ENCODE assay signal across 12 cellular contexts in the genomic region with DNA sequence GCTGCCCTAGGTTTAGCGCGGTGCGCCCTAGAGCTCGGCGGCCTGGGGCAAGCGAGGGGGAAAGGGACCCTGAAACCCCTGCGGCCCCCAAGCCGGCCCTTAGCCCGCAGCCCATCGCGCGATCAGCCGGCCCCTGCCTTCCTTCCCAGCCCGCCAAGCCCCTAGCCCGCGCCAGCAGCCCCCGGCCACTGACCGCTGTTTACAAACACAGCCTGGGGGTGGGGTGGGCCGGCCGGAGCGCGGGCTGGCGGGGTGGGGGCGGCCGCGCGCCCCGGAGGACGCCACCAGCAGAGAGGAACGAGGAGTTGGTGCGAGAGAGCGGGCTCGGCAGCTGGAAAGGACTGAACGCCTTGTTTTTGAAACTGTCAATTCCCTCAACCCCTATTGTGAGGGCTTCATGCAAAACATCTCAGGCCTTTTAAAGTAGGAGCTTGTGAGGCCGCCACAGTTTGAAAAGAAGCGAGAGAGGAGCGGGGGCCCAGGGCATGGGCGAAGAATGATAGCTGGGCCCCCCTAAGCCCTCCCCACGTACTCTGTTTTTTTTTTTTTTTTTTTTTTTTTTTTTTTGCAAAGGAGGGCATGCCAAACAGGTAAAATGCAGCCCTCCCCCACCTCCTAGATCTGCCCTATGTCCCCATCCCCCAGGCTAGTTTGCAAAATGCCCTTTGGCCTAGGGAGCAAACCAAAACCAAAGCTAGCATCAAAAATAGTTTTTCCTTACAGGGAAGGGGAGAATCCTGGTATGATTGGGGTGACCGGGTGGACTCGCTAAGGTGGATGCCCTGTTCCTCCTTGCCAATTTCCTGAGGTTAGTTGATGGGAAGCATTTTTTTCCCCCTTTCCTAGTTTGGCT. TPM values are rescaled to one million over a fixed set of nuclear protein-coding genes. Genes with fewer than 3 reads are reported as not detected.
DNase-seq lines count a peak whose midpoint lies in the region; ATAC-seq, FAIRE-seq and TF ChIP-seq lines count a peak whose summit lies in the region.
"Had no signal": no experiment of that assay in that cellular context is flagged by ENCODE, and none has a peak within 500 bp of the region (broad histone marks: within the 10 kb centered on the region; RNA-seq: fewer than 3 reads in every experiment).

No MANE protein-coding gene starts in this region.

- no peak overlapping the region for H2BK20ac ChIP-seq in H1 (ENCODE audit: low read length)

- no peak overlapping the region for H3K14ac ChIP-seq in H1 (ENCODE audit: insufficient read length)

- no peak overlapping the region for H2BK120ac ChIP-seq in H1 (replicated peaks; ENCODE audit: low read depth, low read length)

- TF ChIP-seq CTCF in H1 (IDR thresholded peaks at IDR 0.05; ENCODE audit: control extremely low read depth in 1 of 3, insufficient read depth in 1 of 3, low read depth in 1 of 3, low read length in 3 of 3), result no peak
- no peak for TF ChIP-seq CTCF in kidney epithelial cell (IDR thresholded peaks at IDR 0.05; ENCODE audit: insufficient read depth, low read length, poor library complexity, severe bottlenecking)
- no peak for TF ChIP-seq CTCF in smooth muscle cell (IDR thresholded peaks at IDR 0.05; ENCODE audit: borderline replicate concordance, insufficient read depth, poor library complexity, severe bottlenecking)

- H2AFZ ChIP-seq in H1 (ENCODE audit: low read length) (no peak overlapping the region), smooth muscle cell (ENCODE audit: low read depth) (peak overlapping the region; percentile 91)

- peak; percentile 26 to 60 for TF ChIP-seq POLR2A in H1 (IDR thresholded peaks at IDR 0.05; ENCODE audit: control extremely low read depth in 1 of 2, low read depth in 2 of 2, low read length in 2 of 2)

- peak overlapping the region; percentile 69; the same call in 1 of the 2 replicates for H2AK5ac ChIP-seq in H1 (ENCODE audit: low read depth, low read length)

- H2BK12ac ChIP-seq in H1 (ENCODE audit: low read depth, low read length), result peak overlapping the region; percentile 94

- ATAC-seq in natural killer cell treated with Interleukin-12 subunit alpha and Interleukin-12 subunit beta and Interleukin-15 and Interleukin-18, amount 100 ng/mL, for 72 hours, result no peak
- ATAC-seq: T-cell had no signal

- peak overlapping the region; percentile 97 for H2BK5ac ChIP-seq in H1 (ENCODE audit: low read depth, low read length)

- POLR2A ChIA-PET in H1 (lab: Charles Lee; ENCODE audit: partially characterized antibody), result interaction anchor here (0.6 to 12.2 kb wide), 6 partner anchors 12 to 240 kb away, joined by 3 to 352 read pairs (median 7); partner anchors contain the start of gene SKIDA1

- H3K23me2 ChIP-seq in H1 (ENCODE audit: low read depth, low read length), result peaks cover 25% of the 10 kb centered on the region

- H3K27me3 ChIP-seq in H7 (ENCODE audit: control insufficient read depth, insufficient read depth, low read length) (peaks cover 39% of the 10 kb centered on the region; the same call in 1 of the 2 replicates), H1 (replicated peaks in 1 of 4; ENCODE audit: control insufficient read depth in 3 of 4, extremely low read depth in 1 of 4, insufficient read depth in 3 of 4, low read length in 3 of 4) (peaks cover 0 to 5% (median 5%) of the 10 kb centered on the region in 4 experiments; a peak in 3 of 7 replicates), kidney epithelial cell (ENCODE audit: control insufficient read depth, insufficient read depth, low read length) (peaks cover 2% of the 10 kb centered on the region), smooth muscle cell (ENCODE audit: low read depth) (no peaks in the 10 kb centered on the region)

- no peaks in the 10 kb centered on the region for H3K36me3 Mint-ChIP-seq in natural killer cell treated with Interleukin-12 subunit alpha and Interleukin-12 subunit beta and Interleukin-15 and Interleukin-18, amount 100 ng/mL, for 72 hours
- H3K36me3 Mint-ChIP-seq: T-cell had no signal

- peaks cover 0 to 41% of the 10 kb centered on the region in 2 experiments; a peak in 3 of 4 replicates for H3K79me2 ChIP-seq in H1 (ENCODE audit: control insufficient read depth in 1 of 2, insufficient read depth in 2 of 2, low read length in 2 of 2)
- peaks cover 67% of the 10 kb centered on the region for H3K79me2 ChIP-seq in smooth muscle cell (ENCODE audit: low read depth)

- H3K4me3 ChIP-seq in H7 (ENCODE audit: insufficient read depth, low read depth, low read length) (peak overlapping the region; percentile 55), H1 (ENCODE audit: extremely low read depth in 1 of 4, insufficient read depth in 2 of 4, low read depth in 3 of 4, low read length in 4 of 4) (peak overlapping the region; percentile 52 to 69 (median 56)), kidney epithelial cell (ENCODE audit: low read depth, low read length) (peak overlapping the region; percentile 25), smooth muscle cell (peak overlapping the region; percentile 61)

- H3K4me3 Mint-ChIP-seq in natural killer cell treated with Interleukin-12 subunit alpha and Interleukin-12 subunit beta and Interleukin-15 and Interleukin-18, amount 100 ng/mL, for 72 hours, result no peak overlapping the region
- H3K4me3 Mint-ChIP-seq: activated naive CD4-positive, alpha-beta T cell treated with anti-CD3 and anti-CD28 coated beads for 36 hours; T-cell had no signal

- peak overlapping the region; percentile 95 for H4K5ac ChIP-seq in H1 (ENCODE audit: insufficient read length, low read depth, low read length)

- peak overlapping the region; percentile 94 for H3K27ac ChIP-seq in H1 (ENCODE audit: low read depth, low read length)
- H3K27ac ChIP-seq in smooth muscle cell (ENCODE audit: low read depth), result peak overlapping the region; percentile 84

- H3K56ac ChIP-seq in H1 (replicated peaks; ENCODE audit: insufficient read length, low read depth, low read length), result peak overlapping the region; percentile 60

- H3K23ac ChIP-seq in H1 (ENCODE audit: insufficient read length), result no peak overlapping the region

- FAIRE-seq in H1 (lab: Jason Lieb, UNC), result peak; percentile 48

- peak overlapping the region; percentile 100 for H4K91ac ChIP-seq in H1 (replicated peaks; ENCODE audit: insufficient read length, low read length)

- H3K9me3 Mint-ChIP-seq in natural killer cell treated with Interleukin-12 subunit alpha and Interleukin-12 subunit beta and Interleukin-15 and Interleukin-18, amount 100 ng/mL, for 72 hours, result no peaks in the 10 kb centered on the region
- H3K9me3 Mint-ChIP-seq: activated naive CD4-positive, alpha-beta T cell treated with anti-CD3 and anti-CD28 coated beads for 36 hours; T-cell had no signal

- H3K4me1 ChIP-seq in H1 (replicated peaks in 1 of 4; ENCODE audit: control insufficient read depth in 3 of 4, insufficient read depth in 4 of 4, low read length in 3 of 4), result peaks cover 16 to 56% (median 35%) of the 10 kb centered on the region in 4 experiments; a peak in 6 of 7 replicates
- H3K4me1 ChIP-seq in smooth muscle cell (ENCODE audit: low read depth), result peaks cover 81% of the 10 kb centered on the region

- H3K4ac ChIP-seq in H1 (replicated peaks; ENCODE audit: insufficient read length, low read depth, low read length), result peak overlapping the region; percentile 30

- H3K9me3 ChIP-seq in H1 (ENCODE audit: insufficient read depth in 2 of 2, low read depth in 1 of 2, low read length in 1 of 2), result no peaks in the 10 kb centered on the region
- H3K9me3 ChIP-seq in smooth muscle cell (replicated peaks; ENCODE audit: low read depth), result no peaks in the 10 kb centered on the region

- H3K18ac ChIP-seq in H1 (ENCODE audit: extremely low read depth, low read length), result no peak overlapping the region; the same call in 1 of the 2 replicates

- no peaks in the 10 kb centered on the region for H3K4me1 Mint-ChIP-seq in natural killer cell treated with Interleukin-12 subunit alpha and Interleukin-12 subunit beta and Interleukin-15 and Interleukin-18, amount 100 ng/mL, for 72 hours (ENCODE audit: low read depth in 2 of 2)
- H3K4me1 Mint-ChIP-seq: T-cell had no signal

- DNase-seq in H7 (peak; percentile 90), H1 (ENCODE audit: low read depth in 1 of 2, low spot score in 2 of 2) (peak in 1 of 2 experiments; percentile 81), kidney epithelial cell (ENCODE audit: low read depth) (no peak), smooth muscle cell (lab: John Stamatoyannopoulos, UW; ENCODE audit: unreplicated experiment) (no peak), GOT3 (lab: John Stamatoyannopoulos, UW) (no peak), NCI-H2081 (lab: John Stamatoyannopoulos, UW) (no peak)
- no peak for DNase-seq in stimulated activated naive CD4-positive, alpha-beta T cell (lab: John Stamatoyannopoulos, UW)
- DNase-seq in natural killer cell treated with Interleukin-12 subunit alpha and Interleukin-12 subunit beta and Interleukin-15 and Interleukin-18, amount 100 ng/mL, for 72 hours (ENCODE audit: low spot score), result no peak
- DNase-seq: activated naive CD4-positive, alpha-beta T cell treated with anti-CD3 and anti-CD28 coated beads for 36 hours; DMS79 treated with DMSO at 0.1 percent for 48 hours; NCI-H1930; T-cell had no signal

- peaks cover 46 to 63% of the 10 kb centered on the region in 2 donors for H3K27me3 Mint-ChIP-seq in natural killer cell treated with Interleukin-12 subunit alpha and Interleukin-12 subunit beta and Interleukin-15 and Interleukin-18, amount 100 ng/mL, for 72 hours

- H3K79me1 ChIP-seq in H1 (ENCODE audit: low read depth, low read length), result no peaks in the 10 kb centered on the region

- H3F3A ChIP-seq in smooth muscle cell (ENCODE audit: low read depth), result peaks cover 16% of the 10 kb centered on the region

- H3K9ac ChIP-seq in H1 (replicated peaks in 1 of 4; ENCODE audit: extremely low read depth in 1 of 4, low read depth in 3 of 4, low read length in 3 of 4) (peak overlapping the region; percentile 54 to 91 (median 86)), smooth muscle cell (ENCODE audit: low read depth) (peak overlapping the region; percentile 84)

- H4K20me1 ChIP-seq in H1 (replicated peaks in 1 of 2; ENCODE audit: control insufficient read depth in 1 of 2, insufficient read depth in 2 of 2, low read length in 2 of 2) (no peaks in the 10 kb centered on the region), smooth muscle cell (ENCODE audit: low read depth) (no peaks in the 10 kb centered on the region)

- H3K36me3 ChIP-seq in H7 (replicated peaks; ENCODE audit: control insufficient read depth, insufficient read depth, low read length) (no peaks in the 10 kb centered on the region), H1 (ENCODE audit: control insufficient read depth in 2 of 4, insufficient read depth in 4 of 4, low read length in 3 of 4) (no peaks in the 10 kb centered on the region), kidney epithelial cell (ENCODE audit: control insufficient read depth, insufficient read depth, low read length) (no peaks in the 10 kb centered on the region), smooth muscle cell (ENCODE audit: low read depth) (no peaks in the 10 kb centered on the region)

- CTCF ChIA-PET in H1 (lab: Charles Lee; ENCODE audit: partially characterized antibody), result interaction anchor here (1.6 to 4.3 kb wide), 4 partner anchors 11 to 247 kb away, joined by 5 to 36 read pairs (median 18); no protein-coding TSS in a partner anchor

- H3K4me2 ChIP-seq in H1 (ENCODE audit: insufficient read depth in 1 of 2, low read depth in 2 of 2, low read length in 2 of 2), result peak overlapping the region; percentile 82 to 100
- peak overlapping the region; percentile 98 for H3K4me2 ChIP-seq in smooth muscle cell

- no peak overlapping the region for H3K27ac Mint-ChIP-seq in natural killer cell treated with Interleukin-12 subunit alpha and Interleukin-12 subunit beta and Interleukin-15 and Interleukin-18, amount 100 ng/mL, for 72 hours
- H3K27ac Mint-ChIP-seq: activated naive CD4-positive, alpha-beta T cell treated with anti-CD3 and anti-CD28 coated beads for 36 hours; T-cell had no signal

- H2BK15ac ChIP-seq in H1 (ENCODE audit: low read length), result no peak overlapping the region

- H4K8ac ChIP-seq in H1 (ENCODE audit: extremely low read depth, insufficient read depth, low read length), result peak overlapping the region; percentile 99; the same call in 1 of the 2 replicates

- no peak for TF ChIP-seq EP300 in H1 (IDR thresholded peaks at IDR 0.05; ENCODE audit: borderline replicate concordance in 1 of 2, low read depth in 2 of 2, low read length in 2 of 2)

- WGBS in H1 (ENCODE audit: extremely low coverage in 1 of 2, insufficient coverage in 1 of 2, insufficient read length in 1 of 2, insufficient replicate concordance in 2 of 2, low coverage in 1 of 2, low lambda C conversion rate in 2 of 2, missing lambda C conversion rate in 1 of 2), 2 experiments, result 1% methylated on average over 17 of the region's 41 CpGs; no CpG with 5 or more reads in 1 of the 2 experiments
- 4% methylated on average over 25 of the region's 41 CpGs for WGBS in smooth muscle cell (ENCODE audit: low lambda C conversion rate)

- TF ChIP-seq RAD21 in H1 (IDR thresholded peaks at IDR 0.05 in 1 of 2, conservative IDR thresholded peaks at IDR 0.05 in 1 of 2; ENCODE audit: low read depth in 2 of 2, low read length in 2 of 2), result no peak

RNA-seq across cellular contexts. Expression of gene SKIDA1, which starts 15.0 kb away (rescaled TPM):
- total RNA-seq in H7 (2014; rRNA removed; shearing (Covaris generic)), result 10.4 and 15.1 TPM in 2 replicates
- total RNA-seq in H1 (2021; fragmentation: NEBNext Ultra II Directional; extraction: Animal tissue kit (Norgen Biotek cat#: 25700)), result 8.0 and 8.2 TPM in 2 replicates
- polyA plus RNA-seq in H1 (2011; rRNA removed), result 1.5 and 2.2 TPM in 2 replicates
- polyA plus RNA-seq in H1 (2011; cell fraction: cytosol; rRNA removed), result 2.5 TPM
- polyA plus RNA-seq in H1 (2011; cell fraction: nucleus; rRNA removed), result 2.5 TPM
- polyA plus RNA-seq in H1 (2012, experiment 1 of 2), result 4.3 to 6.0 TPM (median 4.5 TPM) in 4 replicates
- polyA plus RNA-seq in H1 (2012, experiment 2 of 2), result 1.7 TPM
- 2.1 TPM for polyA plus RNA-seq in H1 (2013, experiment 1 of 2)
- polyA plus RNA-seq in H1 (2013, experiment 2 of 2), result 1.8 TPM
- 3.4 and 4.2 TPM in 2 replicates for polyA minus RNA-seq in H1 (2011; rRNA and poly(A)+ RNA removed)
- polyA minus RNA-seq in H1 (2011; cell fraction: cytosol; rRNA and poly(A)+ RNA removed), result 5.3 TPM
- polyA minus RNA-seq in H1 (2011; cell fraction: nucleus; rRNA and poly(A)+ RNA removed), result 4.9 TPM
- total RNA-seq in kidney epithelial cell, result 0.27 and 1.5 TPM in 2 replicates
- 1.2 and 1.8 TPM in 2 replicates for total RNA-seq in smooth muscle cell
- 0.50 and 0.53 TPM in 2 replicates for polyA plus RNA-seq in smooth muscle cell
- total RNA-seq in natural killer cell treated with Interleukin-12 subunit alpha and Interleukin-12 subunit beta and Interleukin-15 and Interleukin-18, amount 100 ng/mL, for 72 hours, result not detected

RNA-seq across cellular contexts. Expression of gene MLLT10, which starts 23.6 kb away (rescaled TPM):
- total RNA-seq in H7 (2014; rRNA removed; shearing (Covaris generic)), result 47.2 and 59.0 TPM in 2 replicates
- 53.1 and 56.9 TPM in 2 replicates for total RNA-seq in H1 (2021; fragmentation: NEBNext Ultra II Directional; extraction: Animal tissue kit (Norgen Biotek cat#: 25700))
- polyA plus RNA-seq in H1 (2011; rRNA removed) (36.1 and 62.1 TPM in 2 replicates), smooth muscle cell (6.8 and 10.8 TPM in 2 replicates)
- polyA plus RNA-seq in H1 (2011; cell fraction: cytosol; rRNA removed), result 51.8 TPM
- 65.3 TPM for polyA plus RNA-seq in H1 (2011; cell fraction: nucleus; rRNA removed)
- 34.7 to 47.4 TPM (median 38.7 TPM) in 4 replicates for polyA plus RNA-seq in H1 (2012, experiment 1 of 2)
- 7.2 TPM for polyA plus RNA-seq in H1 (2012, experiment 2 of 2)
- polyA plus RNA-seq in H1 (2013, experiment 1 of 2), result 28.1 TPM
- 31.0 TPM for polyA plus RNA-seq in H1 (2013, experiment 2 of 2)
- 123 and 154 TPM in 2 replicates for polyA minus RNA-seq in H1 (2011; rRNA and poly(A)+ RNA removed)
- 34.3 TPM for polyA minus RNA-seq in H1 (2011; cell fraction: cytosol; rRNA and poly(A)+ RNA removed)
- 116 TPM for polyA minus RNA-seq in H1 (2011; cell fraction: nucleus; rRNA and poly(A)+ RNA removed)
- total RNA-seq in kidney epithelial cell (32.3 and 32.7 TPM in 2 replicates), smooth muscle cell (43.6 and 44.6 TPM in 2 replicates)
- 10 to 100 TPM; 31.5 to 71.0 TPM for total RNA-seq in natural killer cell treated with Interleukin-12 subunit alpha and Interleukin-12 subunit beta and Interleukin-15 and Interleukin-18, amount 100 ng/mL, for 72 hours
